Comparison of ENCODE assay signal across 23 cellular contexts in the genomic region with DNA sequence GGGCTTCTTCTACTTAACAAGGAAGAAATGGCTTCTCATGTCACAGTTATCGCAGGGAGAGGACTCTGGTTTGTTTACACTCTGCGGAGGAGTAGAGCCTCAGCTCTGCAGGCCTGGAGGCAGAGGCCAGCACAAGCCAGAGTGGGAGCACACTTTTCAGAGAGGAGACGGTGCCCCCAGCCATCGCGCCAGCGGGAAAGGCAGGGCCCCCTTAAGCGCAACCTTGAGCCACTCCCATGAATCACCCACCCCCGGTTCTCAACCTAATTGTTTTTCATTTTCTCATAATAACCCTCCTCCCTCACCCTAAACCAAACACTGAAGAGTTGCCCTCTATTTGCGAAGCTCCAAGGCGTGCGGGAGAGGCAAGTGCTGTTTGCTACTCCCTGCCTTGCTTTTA.
A peak's percentile ranks its signal among the peaks of the same experiment; 100 is the strongest.
DNase-seq lines count a peak whose midpoint lies in the region; ATAC-seq and TF ChIP-seq lines count a peak whose summit lies in the region.
"Had no signal": no experiment of that assay in that cellular context is flagged by ENCODE, and none has a peak within 500 bp of the region (broad histone marks: within the 10 kb centered on the region; RNA-seq: fewer than 3 reads in every experiment).

No MANE protein-coding gene starts in this region.

- H3K9me3 ChIP-seq in mucosa of descending colon (no peaks in the 10 kb centered on the region), HAP-1 (no peaks in the 10 kb centered on the region)
- H3K9me3 ChIP-seq: prostate gland, suprapubic skin had no signal

- H3K36me3 ChIP-seq in mucosa of descending colon (ENCODE audit: low read depth) = no peaks in the 10 kb centered on the region
- H3K36me3 ChIP-seq in HAP-1 (replicated peaks) = no peaks in the 10 kb centered on the region
- H3K36me3 ChIP-seq: prostate gland, suprapubic skin had no signal

- H3K27me3 ChIP-seq in HAP-1 (ENCODE audit: low read depth) = no peaks in the 10 kb centered on the region
- H3K27me3 ChIP-seq: suprapubic skin had no signal

- H3K4me1 ChIP-seq in mucosa of descending colon (ENCODE audit: low read depth) (no peaks in the 10 kb centered on the region), HAP-1 (no peaks in the 10 kb centered on the region; the same call in 1 of the 2 replicates)
- H3K4me1 ChIP-seq: prostate gland, suprapubic skin had no signal

- intact Hi-C loops in mucosa of descending colon (cut with DNase I, micrococcal nuclease) = no loop called here

- peaks cover 58% of the 10 kb centered on the region for H3K27me3 Mint-ChIP-seq in activated naive CD4-positive, alpha-beta T cell treated with anti-CD3 and anti-CD28 coated beads, Interleukin-2, amount 10 ng/mL, durations not matched to agents 7 days and 5 days

- no peaks in the 10 kb centered on the region for H3K36me3 Mint-ChIP-seq in activated naive CD4-positive, alpha-beta T cell treated with anti-CD3 and anti-CD28 coated beads, Interleukin-2, amount 10 ng/mL, durations not matched to agents 7 days and 5 days

- DNase-seq in NCI-H345 (lab: John Stamatoyannopoulos, UW) (peak; percentile 35), NCI-H345 treated with DMSO at 0.1 percent for 48 hours (lab: John Stamatoyannopoulos, UW; ENCODE audit: unreplicated experiment) (no peak), mucosa of descending colon (no peak), HAP-1 (ENCODE audit: low spot score in 2 of 2) (no peak)
- DNase-seq in activated naive CD4-positive, alpha-beta T cell treated with anti-CD3 and anti-CD28 coated beads, Interleukin-2, amount 10 ng/mL, durations not matched to agents 7 days and 5 days = no peak
- DNase-seq: activated CD4-positive, alpha-beta memory T cell treated with anti-CD3 and anti-CD28 coated beads, Interleukin-2, amount 10 ng/mL, durations not matched to agents 7 days and 5 days; activated CD4-positive, CD25-positive, alpha-beta regulatory T cell; activated gamma-delta T cell treated with Interleukin-2 at 50 U/mL for 16 hours; AML-193; CD8-positive, alpha-beta memory T cell; GF-D8; NCI-H1092; NCI-H2171 treated with DMSO at 0.1 percent for 48 hours; OCI-M1; stimulated activated CD4-positive, alpha-beta T cell treated with anti-CD3 and anti-CD28 coated beads, Interleukin-1b, Interleukin-23, amount 100 ng/mL, for 48 hours had no signal

- no peaks in the 10 kb centered on the region for H3K9me3 Mint-ChIP-seq in activated naive CD4-positive, alpha-beta T cell treated with anti-CD3 and anti-CD28 coated beads, Interleukin-2, amount 10 ng/mL, durations not matched to agents 7 days and 5 days
- H3K9me3 Mint-ChIP-seq: activated CD4-positive, alpha-beta memory T cell treated with anti-CD3 and anti-CD28 coated beads, Interleukin-2, amount 10 ng/mL, durations not matched to agents 7 days and 5 days; CD8-positive, alpha-beta memory T cell had no signal

- in situ Hi-C loops in HAP-1 (cut with MboI; ENCODE audit: low sequenced_read_pairs) = no loop called here

- H3K4me3 Mint-ChIP-seq in activated naive CD4-positive, alpha-beta T cell treated with anti-CD3 and anti-CD28 coated beads, Interleukin-2, amount 10 ng/mL, durations not matched to agents 7 days and 5 days = no peak overlapping the region
- H3K4me3 Mint-ChIP-seq: activated CD4-positive, alpha-beta memory T cell treated with anti-CD3 and anti-CD28 coated beads, Interleukin-2, amount 10 ng/mL, durations not matched to agents 7 days and 5 days had no signal

- no peak overlapping the region for H3K27ac Mint-ChIP-seq in activated naive CD4-positive, alpha-beta T cell treated with anti-CD3 and anti-CD28 coated beads, Interleukin-2, amount 10 ng/mL, durations not matched to agents 7 days and 5 days
- H3K27ac Mint-ChIP-seq: activated CD4-positive, alpha-beta memory T cell treated with anti-CD3 and anti-CD28 coated beads, Interleukin-2, amount 10 ng/mL, durations not matched to agents 7 days and 5 days; CD8-positive, alpha-beta memory T cell had no signal

- CTCF ChIA-PET in activated naive CD4-positive, alpha-beta T cell treated with anti-CD3 and anti-CD28 coated beads, Interleukin-2, amount 10 ng/mL, durations not matched to agents 7 days and 5 days (lab: Charles Lee) = no interaction called here

- H3K4me3 ChIP-seq in mucosa of descending colon = no peak overlapping the region
- no peak overlapping the region for H3K4me3 ChIP-seq in HAP-1
- H3K4me3 ChIP-seq: coronary artery, prostate gland, suprapubic skin had no signal

- ATAC-seq in mucosa of descending colon = peak; percentile 18
- no peak for ATAC-seq in GM21619 (IDR thresholded peaks at IDR 0.05; ENCODE audit: unreplicated experiment)
- ATAC-seq in GM18867 (IDR thresholded peaks at IDR 0.05; ENCODE audit: unreplicated experiment) = no peak
- ATAC-seq: HCT116, Right ventricle myocardium inferior had no signal

- peak overlapping the region; percentile 49 for H3K27ac ChIP-seq in cingulate gyrus (ENCODE audit: low read depth, low read length)
- H3K27ac ChIP-seq: prostate gland, suprapubic skin had no signal

- TF ChIP-seq CTCF in mucosa of descending colon (IDR thresholded peaks at IDR 0.05) = no peak

- H3K4me1 Mint-ChIP-seq in activated naive CD4-positive, alpha-beta T cell treated with anti-CD3 and anti-CD28 coated beads, Interleukin-2, amount 10 ng/mL, durations not matched to agents 7 days and 5 days = no peaks in the 10 kb centered on the region
- H3K4me1 Mint-ChIP-seq: activated CD4-positive, alpha-beta memory T cell treated with anti-CD3 and anti-CD28 coated beads, Interleukin-2, amount 10 ng/mL, durations not matched to agents 7 days and 5 days; CD8-positive, alpha-beta memory T cell had no signal
